Comparison of ENCODE assay signal across 27 cellular contexts in the genomic region with DNA sequence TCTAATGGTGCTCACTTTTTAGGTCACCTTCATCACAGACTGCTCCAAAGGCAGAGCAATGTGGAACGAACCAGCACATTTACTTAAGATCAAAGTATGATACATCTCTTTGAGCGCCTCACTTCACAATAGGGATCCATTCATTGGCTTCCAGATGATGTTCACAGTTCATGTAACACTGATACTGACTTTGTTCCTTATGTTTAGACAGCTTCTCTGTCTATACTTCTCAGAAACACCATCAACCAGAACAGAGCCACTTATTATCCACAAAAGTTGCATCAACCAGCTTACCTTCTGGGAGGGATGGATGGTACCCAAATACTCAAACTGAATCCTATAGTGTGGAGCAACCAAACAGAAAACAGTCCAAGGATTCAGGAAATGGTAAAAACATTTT.
"Had no signal": no experiment of that assay in that cellular context is flagged by ENCODE, and none has a peak within 500 bp of the region (broad histone marks: within the 10 kb centered on the region; RNA-seq: fewer than 3 reads in every experiment).

No MANE protein-coding gene starts in this region.

- H3K27me3 Mint-ChIP-seq: activated naive CD4-positive, alpha-beta T cell treated with anti-CD3 and anti-CD28 coated beads, Interleukin-2, amount 50 U/mL, for 24 hours; activated T-cell treated with anti-CD3 and anti-CD28 coated beads, Interleukin-2, amount 50 U/mL, for 24 hours had no signal

- H3K27ac Mint-ChIP-seq: activated CD8-positive, alpha-beta T cell treated with anti-CD3 and anti-CD28 coated beads, Interleukin-2, amount 10 ng/mL, durations not matched to agents 7 days and 5 days; activated naive CD4-positive, alpha-beta T cell treated with anti-CD3 and anti-CD28 coated beads, Interleukin-2, amount 50 U/mL, for 24 hours; activated T-cell treated with anti-CD3 and anti-CD28 coated beads, Interleukin-2, amount 50 U/mL, for 24 hours; activated T-helper 1 cell treated with anti-CD3 and anti-CD28 coated beads, Interleukin-12 subunit alpha, Interleukin-12 subunit beta, Interleukin-2, Interleukin-4 antibody, amounts not matched to agents 30 ng/mL and 10 ng/mL and 1 ng/mL, durations not matched to agents 14 hours and 24 hours and 36 hours had no signal

- H3K4me3 ChIP-seq: body of pancreas, MG63, Peyer's patch, SJCRH30 had no signal

- FAIRE-seq: bronchial epithelial cell had no signal

- DNase-seq: activated CD4-positive, alpha-beta T cell treated with anti-CD3 and anti-CD28 coated beads for 48 hours; activated CD4-positive, alpha-beta T cell treated with anti-CD3 and anti-CD28 coated beads, Interleukin-2, amount 50 U/mL, for 4 hours; activated CD4-positive, CD25-positive, alpha-beta regulatory T cell treated with anti-CD3 and anti-CD28 coated beads, Interleukin-2, amount 50 U/mL, for 72 hours; activated CD8-positive, alpha-beta T cell treated with anti-CD3 and anti-CD28 coated beads, Interleukin-2, amount 10 ng/mL, durations not matched to agents 7 days and 5 days; activated effector memory CD4-positive, alpha-beta T cell treated with Interleukin-2 at 50 U/mL for 16 hours; activated naive CD4-positive, alpha-beta T cell; activated T-cell treated with anti-CD3 and anti-CD28 coated beads, Interleukin-2, amount 50 U/mL, for 24 hours; aorta; body of pancreas; central memory CD4-positive, alpha-beta T cell; MG63; MV-4-11; NCI-H1105; NCI-H1436; NCI-H1694 treated with DMSO at 0.1 percent for 48 hours; NCI-H2081 treated with DMSO at 0.1 percent for 48 hours; NCI-H446; NCI-H524; Peyer's patch; Right ventricle myocardium superior; SJCRH30; SW 1271 had no signal

- H3K9me3 Mint-ChIP-seq: activated naive CD4-positive, alpha-beta T cell treated with anti-CD3 and anti-CD28 coated beads, Interleukin-2, amount 50 U/mL, for 24 hours; activated T-cell treated with anti-CD3 and anti-CD28 coated beads, Interleukin-2, amount 50 U/mL, for 24 hours; activated T-helper 1 cell treated with anti-CD3 and anti-CD28 coated beads, Interleukin-12 subunit alpha, Interleukin-12 subunit beta, Interleukin-2, Interleukin-4 antibody, amounts not matched to agents 30 ng/mL and 10 ng/mL and 1 ng/mL, durations not matched to agents 14 hours and 24 hours and 36 hours had no signal

- H3K9me3 ChIP-seq: body of pancreas, MG63, Peyer's patch, SJCRH30 had no signal

- ATAC-seq: activated CD8-positive, alpha-beta T cell treated with anti-CD3 and anti-CD28 coated beads, Interleukin-2, amount 10 ng/mL, durations not matched to agents 7 days and 5 days; body of pancreas; SK-N-SH treated with all-trans-retinoic acid at 6 μM for 48 hours had no signal

- H3K4me1 ChIP-seq: SJCRH30 had no signal

- H3K27ac ChIP-seq: body of pancreas, Peyer's patch, RWPE1, SJCRH30 had no signal

- H3K27me3 ChIP-seq: body of pancreas, MG63, Peyer's patch, SJCRH30 had no signal

- H3K4me3 Mint-ChIP-seq: activated CD8-positive, alpha-beta T cell treated with anti-CD3 and anti-CD28 coated beads, Interleukin-2, amount 10 ng/mL, durations not matched to agents 7 days and 5 days; activated naive CD4-positive, alpha-beta T cell treated with anti-CD3 and anti-CD28 coated beads, Interleukin-2, amount 50 U/mL, for 24 hours; activated T-cell treated with anti-CD3 and anti-CD28 coated beads, Interleukin-2, amount 50 U/mL, for 24 hours; activated T-helper 1 cell treated with anti-CD3 and anti-CD28 coated beads, Interleukin-12 subunit alpha, Interleukin-12 subunit beta, Interleukin-2, Interleukin-4 antibody, amounts not matched to agents 30 ng/mL and 10 ng/mL and 1 ng/mL, durations not matched to agents 14 hours and 24 hours and 36 hours had no signal
